In genomic region chr7:134535919-134536299, GRCh38 we compare ENCODE assay signal across 18 cellular contexts. TPM values are rescaled to one million over a fixed set of nuclear protein-coding genes. Genes with fewer than 3 reads are reported as not detected.
A peak's percentile ranks its signal among the peaks of the same experiment; 100 is the strongest.
DNase-seq lines count a peak whose midpoint lies in the region; ATAC-seq and TF ChIP-seq lines count a peak whose summit lies in the region.
"Had no signal": no experiment of that assay in that cellular context is flagged by ENCODE, and none has a peak within 500 bp of the region (broad histone marks: within the 10 kb centered on the region; RNA-seq: fewer than 3 reads in every experiment).

No MANE protein-coding gene starts in this region.

- no peaks in the 10 kb centered on the region for H3K9me3 Mint-ChIP-seq in T-cell
- H3K9me3 Mint-ChIP-seq: CD4-positive, alpha-beta memory T cell; HFFc6 had no signal

- H3K4me1 ChIP-seq in heart left ventricle (peaks cover 0 to 8% (median 0%) of the 10 kb centered on the region in 12 donors), PC-9 (replicated peaks; ENCODE audit: insufficient read depth) (peaks cover 46% of the 10 kb centered on the region), urinary bladder (ENCODE audit: insufficient read depth) (peaks cover 2% of the 10 kb centered on the region)
- H3K4me1 ChIP-seq: HAP-1 had no signal

- WGBS in heart left ventricle, 4 donors = 56 to 73% (median 70%) methylated on average over 3 of the region's 3 CpGs
- 78% methylated on average over 3 of the region's 3 CpGs for WGBS in urinary bladder

- H3K9me3 ChIP-seq in heart left ventricle (no peaks in the 10 kb centered on the region), PC-9 (ENCODE audit: insufficient read depth, low read depth) (no peaks in the 10 kb centered on the region)
- H3K9me3 ChIP-seq: Caco-2, HAP-1 had no signal

- TF ChIP-seq CTCF in heart left ventricle (IDR thresholded peaks at IDR 0.05) = no peak
- TF ChIP-seq CTCF in PC-9 (conservative IDR thresholded peaks at IDR 0.05) = no peak

- H3K79me2 ChIP-seq in PC-9 (ENCODE audit: low read depth) = peaks cover 49% of the 10 kb centered on the region

- intact Hi-C loops in Right ventricle myocardium superior (cut with DNase I) (no loop called here), heart left ventricle (cut with DNase I) (no loop called here), PC-9 (cut with micrococcal nuclease; ENCODE audit: unreplicated experiment) (no loop called here)

- BruUV-seq in PC-9 (replicated peaks; lab: Mats Ljungman, UMichigan) = no TSS peak

- H3K27ac ChIP-seq in heart left ventricle (no peak overlapping the region), PC-9 (peak overlapping the region; percentile 96; the same call in 1 of the 2 replicates), urinary bladder (ENCODE audit: low read depth) (peak overlapping the region; percentile 51)

- H3K4me3 ChIP-seq in heart left ventricle (no peak overlapping the region), PC-9 (no peak overlapping the region), urinary bladder (ENCODE audit: low read depth, low read length) (no peak overlapping the region)
- H3K4me3 ChIP-seq: HAP-1 had no signal

- no peak overlapping the region for H3K4me3 Mint-ChIP-seq in T-cell
- H3K4me3 Mint-ChIP-seq: CD4-positive, alpha-beta memory T cell; HFFc6 had no signal

- no peak for DNase-seq in Right ventricle myocardium superior
- no peak for DNase-seq in heart left ventricle
- DNase-seq in PC-9 = no peak
- DNase-seq in left kidney (ENCODE audit: low read depth, low spot score) = peak; percentile 28
- no peak for DNase-seq in NCI-H446 treated with DMSO at 0.1 percent for 48 hours (lab: John Stamatoyannopoulos, UW)
- no peak for DNase-seq in T-cell
- DNase-seq: 8988T; C1 segment of cervical spinal cord; Caco-2; CD4-positive, alpha-beta memory T cell; DMS153; DND-41; GOT3; HFFc6 had no signal

- no peak overlapping the region for H3K4me2 ChIP-seq in PC-9

- H4K20me1 ChIP-seq in PC-9 (ENCODE audit: insufficient read depth) = peaks cover 10% of the 10 kb centered on the region; the same call in 1 of the 2 replicates

- peaks cover 0 to 3% (median 0%) of the 10 kb centered on the region in 9 donors for H3K27me3 ChIP-seq in heart left ventricle
- no peaks in the 10 kb centered on the region for H3K27me3 ChIP-seq in PC-9 (ENCODE audit: insufficient read depth, low read depth)

- H3K36me3 ChIP-seq in heart left ventricle (no peaks in the 10 kb centered on the region), PC-9 (ENCODE audit: low read depth) (peaks cover 89% of the 10 kb centered on the region), urinary bladder (ENCODE audit: insufficient read depth) (no peaks in the 10 kb centered on the region)
- H3K36me3 ChIP-seq: HAP-1 had no signal

- H3K27ac Mint-ChIP-seq in T-cell = no peak overlapping the region
- H3K27ac Mint-ChIP-seq: CD4-positive, alpha-beta memory T cell; HFFc6 had no signal

- no peaks in the 10 kb centered on the region for H3K36me3 Mint-ChIP-seq in T-cell
- H3K36me3 Mint-ChIP-seq: CD4-positive, alpha-beta memory T cell had no signal

- no peaks in the 10 kb centered on the region for H3K9me2 ChIP-seq in PC-9 (ENCODE audit: insufficient read depth)

- peaks cover 100% of the 10 kb centered on the region for H3F3A ChIP-seq in PC-9 (ENCODE audit: insufficient read depth, low read depth)

- no peak overlapping the region for H2AFZ ChIP-seq in PC-9

- ATAC-seq in Right ventricle myocardium superior (ENCODE audit: poor library complexity) = peak; percentile 9
- no peak for ATAC-seq in heart left ventricle
- no peak for ATAC-seq in T-cell (replicated peaks in 1 of 4)

- H3K27me3 Mint-ChIP-seq in T-cell = peaks cover 8 to 11% of the 10 kb centered on the region in 2 donors

- CTCF ChIA-PET in PC-9 (lab: Charles Lee) = interaction anchor here (1.0 kb wide), 1 partner anchor 104 kb away, joined by 3 read pairs; no protein-coding TSS in a partner anchor
- CTCF ChIA-PET in T-cell (lab: Charles Lee) = interaction anchor here (0.6 to 0.7 kb wide), 2 partner anchors 9 to 10 kb away, joined by 3 to 4 read pairs; no protein-coding TSS in a partner anchor

- H3K4me1 Mint-ChIP-seq in T-cell = no peaks in the 10 kb centered on the region
- H3K4me1 Mint-ChIP-seq: CD4-positive, alpha-beta memory T cell had no signal

- TF ChIP-seq POLR2A in heart left ventricle (IDR thresholded peaks at IDR 0.05) = no peak

- POLR2A ChIA-PET in PC-9 (lab: Charles Lee; ENCODE audit: unreplicated experiment) (no interaction called here), T-cell (lab: Charles Lee) (no interaction called here)

RNA-seq across cellular contexts. Expression of gene AKR1B10, which starts 8.5 kb away (rescaled TPM):
- 0.40 TPM for total RNA-seq in Right ventricle myocardium superior
- total RNA-seq in heart left ventricle = under 1 TPM in 2 of 9 donors, not detected in 7; 0.44 to 0.57 TPM
- polyA plus RNA-seq in heart left ventricle = under 1 TPM in 1 of 2 donors, not detected in 1; 0.11 TPM
- 479 and 546 TPM in 2 replicates for total RNA-seq in PC-9 (2021)
- 0.42 TPM for total RNA-seq in urinary bladder
- 48.9 TPM for polyA plus RNA-seq in urinary bladder
- under 1 TPM in 2 of 5 donors, not detected in 3; 0.32 to 0.33 TPM for total RNA-seq in T-cell
- total RNA-seq: CD4-positive, alpha-beta memory T cell had no signal
- polyA plus RNA-seq: CD4-positive, alpha-beta memory T cell had no signal

RNA-seq across cellular contexts. Expression of gene AKR1B15, which starts 13.0 kb away (rescaled TPM):
- total RNA-seq in Right ventricle myocardium superior (not detected), heart left ventricle (not detected), PC-9 (2021) (3.2 and 3.4 TPM in 2 replicates), urinary bladder (not detected), T-cell (not detected)
- polyA plus RNA-seq in heart left ventricle (not detected), urinary bladder (0.86 TPM)
- total RNA-seq: A673; Caco-2; CD4-positive, alpha-beta memory T cell; HFFc6 had no signal
- polyA plus RNA-seq: BJ; CD4-positive, alpha-beta memory T cell had no signal

Comparison
In these comparisons a context has a peak if more than half of its experiments do, and no peak if none do; other contexts are left out.
1. H3K27ac ChIP-seq: peak in PC-9 (single experiment) and urinary bladder (single experiment); none in heart left ventricle (0 of 12).
2. RNA of gene AKR1B10, which starts 8.5 kb away (total RNA-seq): 479 to 546 TPM in PC-9; 0.42 TPM in urinary bladder (single experiment), 0.40 TPM in Right ventricle myocardium superior (single experiment), 0.32 to 0.33 TPM in T-cell and 0.44 to 0.57 TPM in heart left ventricle; every median in the first group is over 100 times any median in the second.